1 cellular context compared by ENCODE assay signal in genomic region chr1:1778827-1779675, GRCh38.
A peak's percentile ranks its signal among the peaks of the same experiment; 100 is the strongest.
TF ChIP-seq lines count a peak whose summit lies in the region.

No MANE protein-coding gene starts in this region.

TF ChIP-seq in K562, 482 proteins besides CTCF, POLR2A, EP300 and RAD21 (continued from another document and continues in another):
- TF ChIP-seq ARID3B (CRISPR knock-in tag; IDR thresholded peaks at IDR 0.05; ENCODE audit: borderline replicate concordance): no peak
- peak; percentile 91 for TF ChIP-seq KAT7 (CRISPR knock-in tag; IDR thresholded peaks at IDR 0.05; ENCODE audit: borderline replicate concordance)
- TF ChIP-seq THRAP3 (IDR thresholded peaks at IDR 0.05; ENCODE audit: borderline replicate concordance): no peak
- no peak for TF ChIP-seq NCOA4 (IDR thresholded peaks at IDR 0.05; ENCODE audit: partially characterized antibody)
- no peak for TF ChIP-seq PHB2 (IDR thresholded peaks at IDR 0.05; ENCODE audit: low read depth)
- TF ChIP-seq VEZF1 (CRISPR knock-in tag; IDR thresholded peaks at IDR 0.05): peak; percentile 77; the same call in 1 of the 2 replicates
- no peak for TF ChIP-seq ILF3 (IDR thresholded peaks at IDR 0.05; ENCODE audit: borderline replicate concordance)
- TF ChIP-seq RBBP5 (IDR thresholded peaks at IDR 0.05; ENCODE audit: borderline replicate concordance, insufficient read depth, low read length, poor library complexity, severe bottlenecking): peak; percentile 33
- TF ChIP-seq FOSL1 (tag; conservative IDR thresholded peaks at IDR 0.05): no peak
- no peak for TF ChIP-seq KLF6 (CRISPR knock-in tag; IDR thresholded peaks at IDR 0.05; ENCODE audit: borderline replicate concordance)
- TF ChIP-seq ZKSCAN3 (CRISPR knock-in tag; IDR thresholded peaks at IDR 0.05): no peak
- TF ChIP-seq ZNF586 (CRISPR knock-in tag; conservative IDR thresholded peaks at IDR 0.05): no peak
- peak; percentile 82 for TF ChIP-seq CTBP1 (IDR thresholded peaks at IDR 0.05; ENCODE audit: borderline replicate concordance)
- no peak for TF ChIP-seq ZKSCAN1 (IDR thresholded peaks at IDR 0.05; ENCODE audit: low read depth, low read length)
- no peak for TF ChIP-seq ZNF79 (CRISPR knock-in tag; IDR thresholded peaks at IDR 0.05; ENCODE audit: low read depth)
- TF ChIP-seq MXI1 (IDR thresholded peaks at IDR 0.05; ENCODE audit: low read depth, low read length): peak; percentile 57
- TF ChIP-seq MAFK (IDR thresholded peaks at IDR 0.05; ENCODE audit: low read length): no peak
- no peak for TF ChIP-seq HNRNPL (IDR thresholded peaks at IDR 0.05; ENCODE audit: low read depth, low read length)
- no peak for TF ChIP-seq ZKSCAN8 (CRISPR knock-in tag; IDR thresholded peaks at IDR 0.05)
- TF ChIP-seq SREBF1 (IDR thresholded peaks at IDR 0.05; ENCODE audit: borderline replicate concordance, low read depth, low read length): no peak
- TF ChIP-seq TFAP4 (CRISPR knock-in tag; IDR thresholded peaks at IDR 0.05; ENCODE audit: borderline replicate concordance): peak; percentile 90
- TF ChIP-seq GMEB1 (CRISPR knock-in tag; IDR thresholded peaks at IDR 0.05): no peak
- no peak for TF ChIP-seq ZZZ3 (IDR thresholded peaks at IDR 0.05)
- TF ChIP-seq ZNF23 (CRISPR knock-in tag; IDR thresholded peaks at IDR 0.05): no peak
- peak; percentile 65; the same call in 1 of the 2 replicates for TF ChIP-seq KLF13 (tag; IDR thresholded peaks at IDR 0.05; ENCODE audit: borderline replicate concordance, low read depth)
- TF ChIP-seq KLF1 (tag; IDR thresholded peaks at IDR 0.05): no peak
- no peak for TF ChIP-seq ELK1 (CRISPR knock-in tag; IDR thresholded peaks at IDR 0.05)
- no peak for TF ChIP-seq NELFE (IDR thresholded peaks at IDR 0.05; ENCODE audit: insufficient read depth, insufficient read length)
- no peak for TF ChIP-seq ZBTB34 (CRISPR knock-in tag; IDR thresholded peaks at IDR 0.05)
- TF ChIP-seq ZNF277 (CRISPR knock-in tag; IDR thresholded peaks at IDR 0.05; ENCODE audit: borderline replicate concordance): no peak
- no peak for TF ChIP-seq ZNF444 (CRISPR knock-in tag; IDR thresholded peaks at IDR 0.05)
- no peak for TF ChIP-seq RUNX1 (IDR thresholded peaks at IDR 0.05; ENCODE audit: low read depth)
- TF ChIP-seq MAX (CRISPR knock-in tag; IDR thresholded peaks at IDR 0.05): peak; percentile 97
- TF ChIP-seq MAZ (CRISPR knock-in tag; conservative IDR thresholded peaks at IDR 0.05 in 1 of 2, IDR thresholded peaks at IDR 0.05 in 1 of 2): peak; percentile 70 to 94
- TF ChIP-seq ZNF224 (CRISPR knock-in tag; IDR thresholded peaks at IDR 0.05): no peak; the same call in 1 of the 2 replicates
- TF ChIP-seq ZNF280A (IDR thresholded peaks at IDR 0.05; ENCODE audit: low read depth, partially characterized antibody): no peak
- TF ChIP-seq E2F4 (CRISPR knock-in tag; IDR thresholded peaks at IDR 0.05; ENCODE audit: low read depth): no peak
- TF ChIP-seq ZNF143 (CRISPR knock-in tag; IDR thresholded peaks at IDR 0.05): peak; percentile 38; the same call in 1 of the 2 replicates
- TF ChIP-seq ZNF134 (CRISPR knock-in tag; conservative IDR thresholded peaks at IDR 0.05): no peak
- peak; percentile 19; the same call in 1 of the 2 replicates for TF ChIP-seq ZSCAN29 (IDR thresholded peaks at IDR 0.05)
- TF ChIP-seq ZNF232 (CRISPR knock-in tag; IDR thresholded peaks at IDR 0.05): peak; percentile 43; the same call in 1 of the 2 replicates
- 0 out of 2 replicates have a peak, but pooled peaks have one; percentile 55 for TF ChIP-seq KDM2B (CRISPR knock-in tag; IDR thresholded peaks at IDR 0.05)
- peak; percentile 59; the same call in 1 of the 2 replicates for TF ChIP-seq HDAC2 (IDR thresholded peaks at IDR 0.05)
- no peak for TF ChIP-seq ZNF174 (CRISPR knock-in tag; IDR thresholded peaks at IDR 0.05)
- no peak for TF ChIP-seq ETV5 (CRISPR knock-in tag; IDR thresholded peaks at IDR 0.05; ENCODE audit: low read depth)
- peak; percentile 80 for TF ChIP-seq RBFOX2 (IDR thresholded peaks at IDR 0.05; ENCODE audit: low read depth, low read length)
- TF ChIP-seq TRIM28 (IDR thresholded peaks at IDR 0.05): no peak
- no peak for TF ChIP-seq DEAF1 (CRISPR knock-in tag; IDR thresholded peaks at IDR 0.05)
- TF ChIP-seq COPS2 (conservative IDR thresholded peaks at IDR 0.05): no peak
- TF ChIP-seq TCFL5 (CRISPR knock-in tag; conservative IDR thresholded peaks at IDR 0.05): no peak
- no peak for TF ChIP-seq STAT5B (CRISPR knock-in tag; IDR thresholded peaks at IDR 0.05)
- TF ChIP-seq MEF2A (IDR thresholded peaks at IDR 0.05; ENCODE audit: control insufficient read depth, low read depth, low read length): no peak
- no peak for TF ChIP-seq ZC3H8 (IDR thresholded peaks at IDR 0.05)
- TF ChIP-seq HDAC8 (tag; IDR thresholded peaks at IDR 0.05): no peak
- no peak for TF ChIP-seq ZNF12 (CRISPR knock-in tag; IDR thresholded peaks at IDR 0.05)
- no peak for TF ChIP-seq TSC22D4 (tag; IDR thresholded peaks at IDR 0.05)
- TF ChIP-seq ZNF764 (CRISPR knock-in tag; IDR thresholded peaks at IDR 0.05; ENCODE audit: low read depth): no peak
- no peak for TF ChIP-seq POLR2AphosphoS2 (IDR thresholded peaks at IDR 0.05; ENCODE audit: low read length)
- TF ChIP-seq THAP7 (CRISPR knock-in tag; IDR thresholded peaks at IDR 0.05): no peak
- TF ChIP-seq SMAD1 (IDR thresholded peaks at IDR 0.05; ENCODE audit: low read depth, low read length, partially characterized antibody): peak; percentile 50
